Comparison of ENCODE assay signal across 8 cellular contexts in genomic region chr1:109490029-109490933, GRCh38. TPM values are rescaled to one million over a fixed set of nuclear protein-coding genes. Genes with fewer than 3 reads are reported as not detected.
DNase-seq lines count a peak whose midpoint lies in the region; ATAC-seq, FAIRE-seq and TF ChIP-seq lines count a peak whose summit lies in the region.
"Had no signal": no experiment of that assay in that cellular context is flagged by ENCODE, and none has a peak within 500 bp of the region (broad histone marks: within the 10 kb centered on the region; RNA-seq: fewer than 3 reads in every experiment).

No MANE protein-coding gene starts in this region.

- DNase-seq in GM12865 (ENCODE audit: low read depth) (peak; percentile 74), T-cell (peak; percentile 30 to 80 (median 66)), amygdala (lab: John Stamatoyannopoulos, UW) (peak in 40 of 56 donors; percentile 19 to 83 (median 50)), right atrium auricular region (ENCODE audit: low spot score) (peak; percentile 81), small intestine (peak; percentile 74)

- TF ChIP-seq CTCF in GM12865 (IDR thresholded peaks at IDR 0.05; ENCODE audit: insufficient read depth, low read depth, low read length, missing control alignments) (peak; percentile 83), Loucy (conservative IDR thresholded peaks at IDR 0.05; ENCODE audit: low read length) (peak; percentile 81), right atrium auricular region (IDR thresholded peaks at IDR 0.05) (peak; percentile 80 to 86)

- peaks cover 7% of the 10 kb centered on the region for H4K20me1 ChIP-seq in Loucy (ENCODE audit: insufficient read depth, low read length, poor library complexity, severe bottlenecking)

- no peaks in the 10 kb centered on the region for H3K9me2 ChIP-seq in Loucy (replicated peaks; ENCODE audit: low read depth, low read length)

- no peaks in the 10 kb centered on the region for H3K9me3 Mint-ChIP-seq in T-cell

- CTCF ChIA-PET in T-cell (lab: Charles Lee): interaction anchor here (0.6 to 17.4 kb wide), 17 partner anchors 10 to 134 kb away, joined by 3 to 375 read pairs (median 4); partner anchors contain the start of genes GNAI3 (in 1 of the 2) and PSMA5 (in 1 of the 2)

- H3K4me3 ChIP-seq in GM12865 (ENCODE audit: low read depth, low read length) (no peak overlapping the region), Loucy (ENCODE audit: low read length, poor library complexity, severe bottlenecking) (no peak overlapping the region), right atrium auricular region (no peak overlapping the region), small intestine (ENCODE audit: low read depth in 1 of 2, low read length in 2 of 2) (no peak overlapping the region)

- H3K27ac Mint-ChIP-seq in T-cell: no peak overlapping the region

- H3K4me1 Mint-ChIP-seq in T-cell: peaks cover 19 to 34% (median 33%) of the 10 kb centered on the region in 3 donors

- H3K4me3 Mint-ChIP-seq in T-cell: no peak overlapping the region

- no peak overlapping the region for H3K9ac ChIP-seq in Loucy (ENCODE audit: low read depth, low read length, poor library complexity, severe bottlenecking)

- POLR2A ChIA-PET in T-cell (lab: Charles Lee): interaction anchor here in 1 of 2 donors (1.0 kb wide), 1 partner anchor 42 kb away, joined by 3 read pairs; no protein-coding TSS in a partner anchor

- H2AFZ ChIP-seq in Loucy (ENCODE audit: low read length): no peak overlapping the region

- H3K36me3 Mint-ChIP-seq in T-cell: peaks cover 23% of the 10 kb centered on the region

- H3K4me1 ChIP-seq in Loucy (ENCODE audit: insufficient read depth, low read length, poor library complexity, severe bottlenecking) (peaks cover 17% of the 10 kb centered on the region), right atrium auricular region (peaks cover 0 to 19% of the 10 kb centered on the region in 2 donors), small intestine (ENCODE audit: control insufficient read depth in 2 of 2, insufficient read depth in 1 of 2, low read depth in 1 of 2, low read length in 1 of 2) (peaks cover 0 to 4% of the 10 kb centered on the region in 2 donors)

- no peaks in the 10 kb centered on the region for H3K27me3 Mint-ChIP-seq in T-cell

- H3K27ac ChIP-seq in right atrium auricular region: no peak overlapping the region
- H3K27ac ChIP-seq in small intestine (ENCODE audit: low read depth in 1 of 2, low read length in 1 of 2): no peak overlapping the region

- H3K9me3 ChIP-seq in Loucy (ENCODE audit: insufficient read depth, low read depth, low read length) (no peaks in the 10 kb centered on the region), right atrium auricular region (no peaks in the 10 kb centered on the region), small intestine (ENCODE audit: control insufficient read depth, low read depth) (no peaks in the 10 kb centered on the region)

- peak in 2 of 4 experiments; percentile 25 to 28 for ATAC-seq in T-cell (replicated peaks in 1 of 4)
- ATAC-seq in HG02981 (IDR thresholded peaks at IDR 0.05; ENCODE audit: unreplicated experiment): no peak

- 85 to 90% (median 88%) methylated on average over 10 to 11 of the region's 11 CpGs for WGBS in small intestine, 3 donors

- H3K36me3 ChIP-seq in Loucy (ENCODE audit: insufficient read depth, low read length) (no peaks in the 10 kb centered on the region; the same call in 1 of the 2 replicates), right atrium auricular region (peaks cover 5% of the 10 kb centered on the region), small intestine (ENCODE audit: control insufficient read depth in 2 of 2, insufficient read depth in 2 of 2, low read length in 2 of 2) (no peaks in the 10 kb centered on the region)

- no peaks in the 10 kb centered on the region for H3K27me3 ChIP-seq in Loucy (ENCODE audit: insufficient read depth, low read length, poor library complexity, severe bottlenecking)
- H3K27me3 ChIP-seq in right atrium auricular region: no peaks in the 10 kb centered on the region
- no peaks in the 10 kb centered on the region for H3K27me3 ChIP-seq in small intestine (ENCODE audit: control insufficient read depth in 2 of 2, insufficient read depth in 2 of 2, low read length in 2 of 2)

- no peak overlapping the region for H3K4me2 ChIP-seq in Loucy (ENCODE audit: low read depth, low read length, poor library complexity, severe bottlenecking)

- H3F3A ChIP-seq in Loucy (ENCODE audit: low read depth): no peaks in the 10 kb centered on the region

- FAIRE-seq in small intestine (lab: Jason Lieb, UNC): no peak

- H3K79me2 ChIP-seq in Loucy (ENCODE audit: insufficient read depth, low read length): peaks cover 11% of the 10 kb centered on the region

RNA-seq across cellular contexts. Expression of gene CYB561D1, which starts 3.6 kb away (rescaled TPM):
- 10 to 100 TPM; 23.6 to 42.6 (median 39.5) TPM for total RNA-seq in T-cell
- 1 to 10 TPM; 2.6 to 6.9 TPM for total RNA-seq in right atrium auricular region
- 1 to 10 TPM; 5.1 to 8.6 (median 6.5) TPM for polyA plus RNA-seq in small intestine

RNA-seq across cellular contexts. Expression of gene ATXN7L2, which starts 6.6 kb away (rescaled TPM):
- total RNA-seq in T-cell (10 to 100 TPM in 4 of 5 donors, 1 to 10 TPM in 1; 9.7 to 13.2 (median 12.5) TPM), right atrium auricular region (1 to 10 TPM; 2.4 to 3.5 TPM)
- 1 to 10 TPM; 4.8 to 8.9 (median 7.0) TPM for polyA plus RNA-seq in small intestine

RNA-seq across cellular contexts. Expression of gene AMIGO1, which starts 19.2 kb away (rescaled TPM):
- total RNA-seq in T-cell: 10 to 100 TPM; 13.2 to 28.2 (median 21.5) TPM
- total RNA-seq in right atrium auricular region: 10 to 100 TPM; 11.0 to 15.1 TPM
- 1 to 10 TPM; 1.6 to 2.9 (median 2.8) TPM for polyA plus RNA-seq in small intestine

RNA-seq across cellular contexts. Expression of gene SYPL2, which starts 23.9 kb away (rescaled TPM):
- total RNA-seq in T-cell: under 1 TPM in 4 of 5 donors, not detected in 1; 0.09 to 0.13 (median 0.11) TPM
- 1 to 10 TPM; 4.7 to 9.6 TPM for total RNA-seq in right atrium auricular region
- polyA plus RNA-seq in small intestine: under 1 TPM in 1 of 3 donors, not detected in 2; 0.67 TPM
- total RNA-seq: glomerular endothelial cell had no signal

RNA-seq across cellular contexts. Expression of gene GPR61, which starts 49.4 kb away (rescaled TPM):
- total RNA-seq in T-cell (under 1 TPM; 0.16 to 0.75 (median 0.39) TPM), right atrium auricular region (under 1 TPM; 0.11 to 0.16 TPM)
- polyA plus RNA-seq in small intestine: under 1 TPM in 1 of 3 donors, not detected in 2; 0.09 TPM
- total RNA-seq: glomerular endothelial cell had no signal
